In genomic region chr16:67719778-67720144, GRCh38 we compare ENCODE assay signal across 8 cellular contexts. TPM values are rescaled to one million over a fixed set of nuclear protein-coding genes. Genes with fewer than 3 reads are reported as not detected.
A peak's percentile ranks its signal among the peaks of the same experiment; 100 is the strongest.
DNase-seq lines count a peak whose midpoint lies in the region; ATAC-seq and TF ChIP-seq lines count a peak whose summit lies in the region.

No MANE protein-coding gene starts in this region.

- H2AFZ ChIP-seq in fibroblast of lung (ENCODE audit: low read length), result peak overlapping the region; percentile 63

- H3K9ac ChIP-seq in fibroblast of lung (ENCODE audit: insufficient read depth, low read length) (peak overlapping the region; percentile 83), mucosa of rectum (ENCODE audit: low read depth in 1 of 2, low read length in 2 of 2) (peak overlapping the region; percentile 66 to 81)

- peak; percentile 26 for ATAC-seq in GM19035 (IDR thresholded peaks at IDR 0.05; ENCODE audit: unreplicated experiment)

- no peaks in the 10 kb centered on the region for H3K9me3 ChIP-seq in fibroblast of lung (ENCODE audit: control insufficient read depth, insufficient read depth, low read depth, low read length)
- H3K9me3 ChIP-seq in mucosa of rectum (ENCODE audit: control insufficient read depth in 2 of 2, low read length in 2 of 2), result no peaks in the 10 kb centered on the region

- H3K27me3 Mint-ChIP-seq in CD14-positive monocyte (ENCODE audit: low read depth in 3 of 3) (peaks cover 0 to 2% (median 0%) of the 10 kb centered on the region in 3 donors), type B pancreatic cell (no peaks in the 10 kb centered on the region)

- H3K4me3 ChIP-seq in fibroblast of lung (replicated peaks in 1 of 4; ENCODE audit: control extremely low read depth in 1 of 4, insufficient read depth in 1 of 4, low read depth in 3 of 4, low read length in 4 of 4), result peak overlapping the region; percentile 57 to 92 (median 84)
- H3K4me3 ChIP-seq in mucosa of rectum (ENCODE audit: low read length in 2 of 2), result peak overlapping the region; percentile 87 to 92

- intact Hi-C loops in CD14-positive monocyte (cut with micrococcal nuclease), result loop anchor here (5.0 kb wide), 3 partner anchors 47 to 363 kb away; partner anchors contain the start of genes C16orf86 (in 1 of the 2) and ENKD1 (in 1 of the 2)

- H3K4me1 ChIP-seq in fibroblast of lung (ENCODE audit: control insufficient read depth, extremely low read depth, insufficient read depth, low read length) (peaks cover 4% of the 10 kb centered on the region), mucosa of rectum (ENCODE audit: control insufficient read depth in 2 of 2, insufficient read depth in 2 of 2, low read length in 2 of 2) (peaks cover 20 to 28% of the 10 kb centered on the region in 2 donors)

- H3K27me3 ChIP-seq in fibroblast of lung (ENCODE audit: control insufficient read depth, insufficient read depth, low read length), result no peaks in the 10 kb centered on the region
- no peaks in the 10 kb centered on the region for H3K27me3 ChIP-seq in mucosa of rectum (ENCODE audit: control insufficient read depth in 2 of 2, insufficient read depth in 2 of 2, low read length in 2 of 2)

- H3K9me3 Mint-ChIP-seq in CD14-positive monocyte (no peaks in the 10 kb centered on the region), type B pancreatic cell (no peaks in the 10 kb centered on the region)

- H3K36me3 Mint-ChIP-seq in CD14-positive monocyte, result peaks cover 13 to 14% of the 10 kb centered on the region in 2 donors
- H3K36me3 Mint-ChIP-seq in type B pancreatic cell, result no peaks in the 10 kb centered on the region

- peaks cover 29% of the 10 kb centered on the region for H3K4me1 Mint-ChIP-seq in CD14-positive monocyte
- peaks cover 18% of the 10 kb centered on the region for H3K4me1 Mint-ChIP-seq in type B pancreatic cell (ENCODE audit: unreplicated experiment)

- H3K27ac ChIP-seq in fibroblast of lung (ENCODE audit: insufficient read depth, low read length) (peak overlapping the region; percentile 83), mucosa of rectum (ENCODE audit: low read depth in 2 of 2, low read length in 2 of 2) (peak overlapping the region; percentile 61 to 82)

- H3K4me3 Mint-ChIP-seq in CD14-positive monocyte (peak overlapping the region; percentile 93 to 96), type B pancreatic cell (peak overlapping the region; percentile 92)

- peaks cover 3% of the 10 kb centered on the region for H3K36me3 ChIP-seq in fibroblast of lung (ENCODE audit: control insufficient read depth, insufficient read depth, low read length)
- H3K36me3 ChIP-seq in mucosa of rectum (ENCODE audit: control insufficient read depth in 2 of 2, insufficient read depth in 2 of 2, low read length in 2 of 2), result peaks cover 5 to 6% of the 10 kb centered on the region in 2 donors

- H3K79me2 ChIP-seq in fibroblast of lung (ENCODE audit: control insufficient read depth, insufficient read depth, low read length), result peaks cover 17% of the 10 kb centered on the region

- in situ Hi-C loops in GM13976 (cut with MboI; ENCODE audit: low sequenced_read_pairs, unreplicated experiment), result no loop called here

- peak overlapping the region; percentile 94 for H3K4me2 ChIP-seq in fibroblast of lung (ENCODE audit: extremely low read depth, insufficient read depth, low read length)

- H3K27ac Mint-ChIP-seq in CD14-positive monocyte (peak overlapping the region; percentile 91 to 97 (median 94)), type B pancreatic cell (peak overlapping the region; percentile 82)

- no peaks in the 10 kb centered on the region for H4K20me1 ChIP-seq in fibroblast of lung (ENCODE audit: control insufficient read depth, extremely low read depth, insufficient read depth, low read length)

- TF ChIP-seq CTCF in CD14-positive monocyte (IDR thresholded peaks at IDR 0.05) (no peak), fibroblast of lung (conservative IDR thresholded peaks at IDR 0.05 in 1 of 2, IDR thresholded peaks at IDR 0.05 in 1 of 2; ENCODE audit: low read depth in 1 of 2, low read length in 2 of 2) (no peak), type B pancreatic cell (conservative IDR thresholded peaks at IDR 0.05) (no peak), GM13976 (IDR thresholded peaks at IDR 0.05; ENCODE audit: borderline replicate concordance, control extremely low read depth, extremely low read depth, insufficient read depth, missing control alignments) (no peak)

- DNase-seq in CD14-positive monocyte (ENCODE audit: low spot score) (no peak), LHCN-M2 (ENCODE audit: low read depth) (peak; percentile 51), fibroblast of lung (ENCODE audit: low read depth in 2 of 2) (peak; percentile 48 to 67), type B pancreatic cell (ENCODE audit: extremely low spot score, unreplicated experiment) (no peak), GM13976 (ENCODE audit: low spot score) (no peak)
- DNase-seq in activated CD8-positive, alpha-beta memory T cell treated with anti-CD3 and anti-CD28 coated beads, Interleukin-2, amount 50 U/mL, for 4 hours, result peak; percentile 19

RNA-seq across cellular contexts. Expression of gene GFOD2, which starts 0.6 kb away (rescaled TPM):
- 1 to 10 TPM; 3.7 to 3.8 TPM for polyA plus RNA-seq in CD14-positive monocyte
- 15.9 and 17.4 TPM in 2 replicates for total RNA-seq in LHCN-M2 (2014; rRNA removed)
- polyA plus RNA-seq in LHCN-M2 (2012), result 11.9 TPM
- 12.8 and 15.2 TPM in 2 replicates for total RNA-seq in fibroblast of lung
- 9.2 and 10.0 TPM in 2 replicates for polyA plus RNA-seq in fibroblast of lung
- polyA plus RNA-seq in fibroblast of lung (2012), result 10.7 and 12.1 TPM in 2 replicates
- polyA minus RNA-seq in fibroblast of lung (ENCODE audit: low replicate concordance), result 12.6 and 19.3 TPM in 2 replicates
- 31.7 and 34.3 TPM in 2 replicates for total RNA-seq in type B pancreatic cell (ENCODE audit: low replicate concordance)

RNA-seq across cellular contexts. Expression of gene C16orf86, which starts 53.1 kb away (rescaled TPM):
- polyA plus RNA-seq in CD14-positive monocyte (1 to 10 TPM; 4.1 to 4.6 TPM), fibroblast of lung (0.63 and 0.73 TPM in 2 replicates)
- total RNA-seq in LHCN-M2 (2014; rRNA removed) (4.6 and 6.3 TPM in 2 replicates), fibroblast of lung (5.6 and 9.2 TPM in 2 replicates), type B pancreatic cell (ENCODE audit: low replicate concordance) (1.5 and 2.8 TPM in 2 replicates)
- polyA plus RNA-seq in LHCN-M2 (2012), result 3.1 TPM
- polyA plus RNA-seq in fibroblast of lung (2012), result 1.6 and 1.8 TPM in 2 replicates
- polyA minus RNA-seq in fibroblast of lung (ENCODE audit: low replicate concordance), result not detected in 2 replicates

RNA-seq across cellular contexts. Expression of gene ENKD1, which starts 53.2 kb away (rescaled TPM):
- 1 to 10 TPM in 1 of 2 donors, under 1 TPM in 1; 0.92 to 3.2 TPM for polyA plus RNA-seq in CD14-positive monocyte
- total RNA-seq in LHCN-M2 (2014; rRNA removed), result 13.8 and 17.1 TPM in 2 replicates
- 9.2 TPM for polyA plus RNA-seq in LHCN-M2 (2012)
- 17.8 and 19.0 TPM in 2 replicates for total RNA-seq in fibroblast of lung
- polyA plus RNA-seq in fibroblast of lung, result 3.2 and 3.7 TPM in 2 replicates
- 8.4 and 8.9 TPM in 2 replicates for polyA plus RNA-seq in fibroblast of lung (2012)
- 0.63 and 2.5 TPM in 2 replicates for polyA minus RNA-seq in fibroblast of lung (ENCODE audit: low replicate concordance)
- total RNA-seq in type B pancreatic cell (ENCODE audit: low replicate concordance), result 12.2 and 18.8 TPM in 2 replicates

RNA-seq across cellular contexts. Expression of gene PARD6A, which starts 59.0 kb away (rescaled TPM):
- polyA plus RNA-seq in CD14-positive monocyte, result 1 to 10 TPM; 6.1 to 6.9 TPM
- total RNA-seq in LHCN-M2 (2014; rRNA removed), result 0.86 and 3.2 TPM in 2 replicates
- 1.1 TPM for polyA plus RNA-seq in LHCN-M2 (2012)
- 4.1 and 4.8 TPM in 2 replicates for total RNA-seq in fibroblast of lung
- polyA plus RNA-seq in fibroblast of lung, result 0.36 and 1.0 TPM in 2 replicates
- 0.71 and 2.1 TPM in 2 replicates for polyA plus RNA-seq in fibroblast of lung (2012)
- not detected in 2 replicates for polyA minus RNA-seq in fibroblast of lung (ENCODE audit: low replicate concordance)
- 4.7 and 6.5 TPM in 2 replicates for total RNA-seq in type B pancreatic cell (ENCODE audit: low replicate concordance)

RNA-seq across cellular contexts. Expression of gene ACD, which starts 59.7 kb away (rescaled TPM):
- polyA plus RNA-seq in CD14-positive monocyte (10 to 100 TPM; 11.8 to 14.9 TPM), fibroblast of lung (7.9 and 16.1 TPM in 2 replicates)
- total RNA-seq in LHCN-M2 (2014; rRNA removed) (44.2 and 49.5 TPM in 2 replicates), fibroblast of lung (9.2 and 9.5 TPM in 2 replicates), type B pancreatic cell (ENCODE audit: low replicate concordance) (19.9 and 31.6 TPM in 2 replicates)
- polyA plus RNA-seq in LHCN-M2 (2012), result 24.5 TPM
- polyA plus RNA-seq in fibroblast of lung (2012), result 11.9 and 25.0 TPM in 2 replicates
- polyA minus RNA-seq in fibroblast of lung (ENCODE audit: low replicate concordance), result 40.9 and 73.2 TPM in 2 replicates

Comparison
In these comparisons a context has a peak if more than half of its experiments do, and no peak if none do; other contexts are left out.
1. DNase-seq: peak in LHCN-M2 (single experiment), activated CD8-positive, alpha-beta memory T cell treated with anti-CD3 and anti-CD28 coated beads, Interleukin-2, amount 50 U/mL, for 4 hours (single experiment) and fibroblast of lung (2 of 2); none in CD14-positive monocyte (single experiment), type B pancreatic cell (single experiment) and GM13976 (single experiment).